Comparison of ENCODE assay signal across 10 cellular contexts in genomic region chr1:54016343-54017282, GRCh38. TPM values are rescaled to one million over a fixed set of nuclear protein-coding genes. Genes with fewer than 3 reads are reported as not detected.
A peak's percentile ranks its signal among the peaks of the same experiment; 100 is the strongest.
DNase-seq lines count a peak whose midpoint lies in the region; ATAC-seq and TF ChIP-seq lines count a peak whose summit lies in the region.
"Had no signal": no experiment of that assay in that cellular context is flagged by ENCODE, and none has a peak within 500 bp of the region (broad histone marks: within the 10 kb centered on the region; RNA-seq: fewer than 3 reads in every experiment).

No MANE protein-coding gene starts in this region.

- no peak for TF ChIP-seq CTCF in brain microvascular endothelial cell (IDR thresholded peaks at IDR 0.05; ENCODE audit: low read depth, low read length, missing control alignments)
- no peak for TF ChIP-seq CTCF in lower lobe of right lung (IDR thresholded peaks at IDR 0.05)

- DNase-seq in Caki2 (ENCODE audit: low read depth) (peak; percentile 60), LHCN-M2 (ENCODE audit: low read depth) (peak; percentile 52), brain microvascular endothelial cell (peak; percentile 38), lower lobe of right lung (peak; percentile 59)
- no peak for DNase-seq in stimulated activated effector memory CD8-positive, alpha-beta T cell treated with anti-CD3 and anti-CD28 coated beads, Interleukin-12 subunit alpha, Interleukin-12 subunit beta, amount 100 ng/mL, for 72 hours (ENCODE audit: low spot score in 2 of 2)
- DNase-seq: activated CD4-positive, CD25-positive, alpha-beta regulatory T cell; cortex of kidney had no signal

- H3K4me3 ChIP-seq in brain microvascular endothelial cell (ENCODE audit: low read depth, low read length) (no peak overlapping the region), lower lobe of right lung (no peak overlapping the region)

- no peaks in the 10 kb centered on the region for H3K9me3 ChIP-seq in lower lobe of right lung

- H3K4me1 ChIP-seq in lower lobe of right lung = no peaks in the 10 kb centered on the region

- H3K36me3 Mint-ChIP-seq in stimulated activated effector memory CD8-positive, alpha-beta T cell treated with anti-CD3 and anti-CD28 coated beads, Interleukin-12 subunit alpha, Interleukin-12 subunit beta, amount 100 ng/mL, for 72 hours = no peaks in the 10 kb centered on the region

- H3K27ac ChIP-seq in brain microvascular endothelial cell (no peak overlapping the region), lower lobe of right lung (peak overlapping the region; percentile 11)

- H3K4me3 Mint-ChIP-seq in stimulated activated effector memory CD8-positive, alpha-beta T cell treated with anti-CD3 and anti-CD28 coated beads, Interleukin-12 subunit alpha, Interleukin-12 subunit beta, amount 100 ng/mL, for 72 hours = no peak overlapping the region

- H3K4me1 Mint-ChIP-seq in stimulated activated effector memory CD8-positive, alpha-beta T cell treated with anti-CD3 and anti-CD28 coated beads, Interleukin-12 subunit alpha, Interleukin-12 subunit beta, amount 100 ng/mL, for 72 hours = no peaks in the 10 kb centered on the region

- in situ Hi-C loops in Caki2 (cut with HindIII; ENCODE audit: low pct_unique_long_range_greater_than_20kb, low sequenced_read_pairs) = no loop called here
- in situ Hi-C loops in brain microvascular endothelial cell (cut with HindIII; ENCODE audit: low pct_ligation_motif_present, low sequenced_read_pairs) = no loop called here

- peak; percentile 80 to 88 for ATAC-seq in lower lobe of right lung
- no peak for ATAC-seq in HG02973 (IDR thresholded peaks at IDR 0.05; ENCODE audit: unreplicated experiment)
- no peak for ATAC-seq in HG03565 (IDR thresholded peaks at IDR 0.05; ENCODE audit: unreplicated experiment)
- ATAC-seq in HG02938 (IDR thresholded peaks at IDR 0.05; ENCODE audit: unreplicated experiment) = no peak
- ATAC-seq in stimulated activated effector memory CD8-positive, alpha-beta T cell treated with anti-CD3 and anti-CD28 coated beads, Interleukin-12 subunit alpha, Interleukin-12 subunit beta, amount 100 ng/mL, for 72 hours = no peak

- intact Hi-C loops in lower lobe of right lung (cut with DNase I) = no loop called here

- no peaks in the 10 kb centered on the region for H3K9me3 Mint-ChIP-seq in stimulated activated effector memory CD8-positive, alpha-beta T cell treated with anti-CD3 and anti-CD28 coated beads, Interleukin-12 subunit alpha, Interleukin-12 subunit beta, amount 100 ng/mL, for 72 hours

- H3K36me3 ChIP-seq in brain microvascular endothelial cell (replicated peaks) (no peaks in the 10 kb centered on the region), lower lobe of right lung (no peaks in the 10 kb centered on the region)

- no peak overlapping the region for H3K27ac Mint-ChIP-seq in stimulated activated effector memory CD8-positive, alpha-beta T cell treated with anti-CD3 and anti-CD28 coated beads, Interleukin-12 subunit alpha, Interleukin-12 subunit beta, amount 100 ng/mL, for 72 hours

- H3K27me3 ChIP-seq in brain microvascular endothelial cell (replicated peaks) (peaks cover 7% of the 10 kb centered on the region), lower lobe of right lung (ENCODE audit: low read depth) (no peaks in the 10 kb centered on the region)

RNA-seq across cellular contexts. Expression of gene LDLRAD1, which starts 1.4 kb away (rescaled TPM):
- total RNA-seq in Caki2 (2014; rRNA removed; shearing (Covaris generic); ENCODE audit: low replicate concordance) = not detected in 2 replicates
- total RNA-seq in LHCN-M2 (2014; rRNA removed) (not detected in 2 replicates), lower lobe of right lung (13.7 TPM)
- polyA plus RNA-seq in LHCN-M2 (2012) = not detected

RNA-seq across cellular contexts. Expression of gene TMEM59, which starts 36.4 kb away (rescaled TPM):
- total RNA-seq in Caki2 (2014; rRNA removed; shearing (Covaris generic); ENCODE audit: low replicate concordance) = 109 and 146 TPM in 2 replicates
- total RNA-seq in LHCN-M2 (2014; rRNA removed) (247 and 269 TPM in 2 replicates), lower lobe of right lung (475 TPM)
- polyA plus RNA-seq in LHCN-M2 (2012) = 198 TPM

RNA-seq across cellular contexts. Expression of gene TCEANC2, which starts 36.8 kb away (rescaled TPM):
- 2.3 and 5.9 TPM in 2 replicates for total RNA-seq in Caki2 (2014; rRNA removed; shearing (Covaris generic); ENCODE audit: low replicate concordance)
- total RNA-seq in LHCN-M2 (2014; rRNA removed) (4.6 and 6.3 TPM in 2 replicates), lower lobe of right lung (5.3 TPM)
- 1.6 TPM for polyA plus RNA-seq in LHCN-M2 (2012)

Comparison
In these comparisons a context has a peak if more than half of its experiments do, and no peak if none do; other contexts are left out.
1. DNase-seq: peak in Caki2 (single experiment), LHCN-M2 (single experiment), brain microvascular endothelial cell (single experiment) and lower lobe of right lung (single experiment); none in stimulated activated effector memory CD8-positive, alpha-beta T cell treated with anti-CD3 and anti-CD28 coated beads, Interleukin-12 subunit alpha, Interleukin-12 subunit beta, amount 100 ng/mL, for 72 hours (0 of 2).
2. ATAC-seq: peak in lower lobe of right lung (2 of 2); none in HG02973 (single experiment), HG03565 (single experiment), HG02938 (single experiment) and stimulated activated effector memory CD8-positive, alpha-beta T cell treated with anti-CD3 and anti-CD28 coated beads, Interleukin-12 subunit alpha, Interleukin-12 subunit beta, amount 100 ng/mL, for 72 hours (single experiment).
3. RNA of gene LDLRAD1, which starts 1.4 kb away (total RNA-seq): 13.7 TPM in lower lobe of right lung (single experiment); not detected in Caki2 and not detected in LHCN-M2; every median in the first group is over 10 times any median in the second.